In genomic region chr17:45836047-45837044, GRCh38 we compare ENCODE assay signal across 27 cellular contexts. TPM values are rescaled to one million over a fixed set of nuclear protein-coding genes. Genes with fewer than 3 reads are reported as not detected.
DNase-seq lines count a peak whose midpoint lies in the region; ATAC-seq and TF ChIP-seq lines count a peak whose summit lies in the region.
"Had no signal": no experiment of that assay in that cellular context is flagged by ENCODE, and none has a peak within 500 bp of the region (broad histone marks: within the 10 kb centered on the region; RNA-seq: fewer than 3 reads in every experiment).

No MANE protein-coding gene starts in this region.

- H3K27me3 Mint-ChIP-seq in H9 (ENCODE audit: low read depth) = peaks cover 4% of the 10 kb centered on the region
- peaks cover 24% of the 10 kb centered on the region for H3K27me3 Mint-ChIP-seq in central memory CD8-positive, alpha-beta T cell

- H4K20me1 ChIP-seq in H9 (ENCODE audit: control insufficient read depth, insufficient read depth, insufficient read length) = no peaks in the 10 kb centered on the region
- no peaks in the 10 kb centered on the region for H4K20me1 ChIP-seq in osteoblast (ENCODE audit: insufficient read depth, low read length)

- H2BK20ac ChIP-seq in H9 (ENCODE audit: low read depth, low read length, poor library complexity, severe bottlenecking) = no peak overlapping the region

- H2BK12ac ChIP-seq in H9 (ENCODE audit: insufficient read length, low read depth, low read length) = no peak overlapping the region

- H3K27ac ChIP-seq in H9 (ENCODE audit: insufficient read length, low read depth, low read length) (no peak overlapping the region), osteoblast (ENCODE audit: low read depth, low read length) (no peak overlapping the region)
- H3K27ac ChIP-seq: BLaER1 treated with 17β-estradiol and CSF1 and Interleukin-3, amounts not matched to agents 10 nM and 100 nM; KMS-11 had no signal

- H3K23ac ChIP-seq in H9 (ENCODE audit: insufficient read length, low read depth, low read length) = no peak overlapping the region

- H3K27me3 ChIP-seq in H9 (ENCODE audit: insufficient read depth, low read length) (no peaks in the 10 kb centered on the region), osteoblast (ENCODE audit: insufficient read depth, low read length) (no peaks in the 10 kb centered on the region)

- no peaks in the 10 kb centered on the region for H3K36me3 ChIP-seq in osteoblast (ENCODE audit: insufficient read depth, low read length)
- H3K36me3 ChIP-seq: BLaER1 treated with 17β-estradiol and CSF1 and Interleukin-3, amounts not matched to agents 10 nM and 100 nM had no signal

- no CpG with 5 or more reads among the region's 20 CpGs for WGBS in H9 (ENCODE audit: extremely low coverage, insufficient read length, low lambda C conversion rate)

- H3K36me3 Mint-ChIP-seq in H9 (ENCODE audit: insufficient read depth in 1 of 3, low read depth in 3 of 3) = no peaks in the 10 kb centered on the region
- no peaks in the 10 kb centered on the region for H3K36me3 Mint-ChIP-seq in central memory CD8-positive, alpha-beta T cell (ENCODE audit: insufficient read depth)
- H3K36me3 Mint-ChIP-seq: CD4-positive, alpha-beta memory T cell had no signal

- DNase-seq in ELF-1 (ENCODE audit: low read depth, low spot score) = peak; percentile 12
- no peak for DNase-seq in H9
- no peak for DNase-seq in central memory CD8-positive, alpha-beta T cell (ENCODE audit: low spot score in 2 of 2)
- DNase-seq in osteoblast (ENCODE audit: insufficient read length, low spot score, missing footprints) = peak; percentile 79
- DNase-seq in cerebellum (ENCODE audit: low spot score) = no peak
- no peak for DNase-seq in HPDE6-E6E7 (ENCODE audit: extremely low spot score)
- DNase-seq: Caco-2; CD4-positive, alpha-beta memory T cell; DMS 273 treated with DMSO at 0.1 percent for 48 hours; DMS79 treated with DMSO at 0.1 percent for 48 hours; GOT3; HFFc6; NCI-H1105; NCI-H146; NCI-H2029; NCI-H2171; NCI-H345; NCI-H524; NCI-H774; NK-92 treated with Interleukin-12 subunit alpha and Interleukin-12 subunit beta, amount 100 ng/mL, for 24 hours; SW 1271 had no signal

- H2AK5ac ChIP-seq in H9 (ENCODE audit: insufficient read length, low read length) = no peak overlapping the region

- H4K5ac ChIP-seq in H9 (ENCODE audit: insufficient read length, low read depth, low read length) = no peak overlapping the region

- H3K14ac ChIP-seq in H9 (ENCODE audit: insufficient read depth, low read length) = 0 out of 2 replicates have a peak overlapping the region, but pooled peaks have one; percentile 12

- H3K4me2 ChIP-seq in H9 (ENCODE audit: insufficient read depth, insufficient read length, low read length) (no peak overlapping the region), osteoblast (ENCODE audit: insufficient read depth, low read length) (no peak overlapping the region)
- H3K4me2 ChIP-seq: BLaER1 treated with 17β-estradiol and CSF1 and Interleukin-3, amounts not matched to agents 10 nM and 100 nM; KMS-11 had no signal

- H3K4me3 ChIP-seq in osteoblast (ENCODE audit: insufficient read depth, low read length) = no peak overlapping the region
- H3K4me3 ChIP-seq: BLaER1 treated with 17β-estradiol and CSF1 and Interleukin-3, amounts not matched to agents 10 nM and 100 nM had no signal

- peaks cover 3 to 12% of the 10 kb centered on the region in 2 experiments; a peak in 2 of 4 replicates for H3K4me1 Mint-ChIP-seq in H9
- H3K4me1 Mint-ChIP-seq in central memory CD8-positive, alpha-beta T cell = no peaks in the 10 kb centered on the region
- H3K4me1 Mint-ChIP-seq: CD4-positive, alpha-beta memory T cell had no signal

- no peaks in the 10 kb centered on the region for H3K79me1 ChIP-seq in H9 (ENCODE audit: insufficient read depth, low read depth, low read length, poor library complexity, severe bottlenecking)

- ATAC-seq in central memory CD8-positive, alpha-beta T cell (replicated peaks; ENCODE audit: extremely low read depth, poor library complexity, severe bottlenecking) = no peak
- ATAC-seq in GM21447 (IDR thresholded peaks at IDR 0.05; ENCODE audit: unreplicated experiment) = no peak
- ATAC-seq: Panc1 had no signal

- H4K91ac ChIP-seq in H9 (ENCODE audit: insufficient read length, low read depth, low read length) = no peak overlapping the region

- H3K9me3 ChIP-seq in H9 (ENCODE audit: control insufficient read depth, low read depth, low read length) (no peaks in the 10 kb centered on the region), osteoblast (ENCODE audit: low read depth, low read length) (no peaks in the 10 kb centered on the region)
- H3K9me3 ChIP-seq: BLaER1 treated with 17β-estradiol and CSF1 and Interleukin-3, amounts not matched to agents 10 nM and 100 nM; Caco-2 had no signal

- no peak overlapping the region for H3K4ac ChIP-seq in H9 (ENCODE audit: low read depth, low read length)

- H3K27ac Mint-ChIP-seq in H9 = no peak overlapping the region; a peak in 1 of 7 replicates
- peak overlapping the region; percentile 23 for H3K27ac Mint-ChIP-seq in central memory CD8-positive, alpha-beta T cell (ENCODE audit: low read depth)
- H3K27ac Mint-ChIP-seq: CD4-positive, alpha-beta memory T cell; HFFc6 had no signal

- no peaks in the 10 kb centered on the region for H3K23me2 ChIP-seq in H9 (ENCODE audit: insufficient read length, low read depth, low read length, poor library complexity, severe bottlenecking)

- no peak overlapping the region for H3K56ac ChIP-seq in H9 (ENCODE audit: insufficient read length, low read depth, low read length)

- H3T11ph ChIP-seq in H9 (ENCODE audit: low read length) = no peak overlapping the region

- no peak overlapping the region for H2BK120ac ChIP-seq in H9 (ENCODE audit: low read depth, low read length, poor library complexity, severe bottlenecking)

- TF ChIP-seq CTCF in H9 (conservative IDR thresholded peaks at IDR 0.05) (no peak; the same call in 2 of the 3 replicates), osteoblast (IDR thresholded peaks at IDR 0.05; ENCODE audit: extremely low read depth, low read depth, low read length) (no peak)

- no peak overlapping the region for H4K8ac ChIP-seq in H9 (replicated peaks; ENCODE audit: insufficient read length, low read depth, low read length)

- no peak overlapping the region for H2BK15ac ChIP-seq in H9 (ENCODE audit: low read depth, low read length)

- no peaks in the 10 kb centered on the region for H3K9me3 Mint-ChIP-seq in H9
- no peaks in the 10 kb centered on the region for H3K9me3 Mint-ChIP-seq in central memory CD8-positive, alpha-beta T cell
- H3K9me3 Mint-ChIP-seq: CD4-positive, alpha-beta memory T cell; HFFc6 had no signal

- no peak overlapping the region for H3K4me3 Mint-ChIP-seq in H9
- no peak overlapping the region for H3K4me3 Mint-ChIP-seq in central memory CD8-positive, alpha-beta T cell
- H3K4me3 Mint-ChIP-seq: CD4-positive, alpha-beta memory T cell; HFFc6 had no signal

- H3K9ac ChIP-seq in H9 (ENCODE audit: extremely low read depth, insufficient read length, low read length) = no peak overlapping the region
- H3K9ac ChIP-seq: BLaER1 treated with 17β-estradiol and CSF1 and Interleukin-3, amounts not matched to agents 10 nM and 100 nM; KMS-11 had no signal

- H3K4me1 ChIP-seq in H9 (ENCODE audit: insufficient read depth, low read length) (no peaks in the 10 kb centered on the region), osteoblast (ENCODE audit: insufficient read depth, low read length) (no peaks in the 10 kb centered on the region)
- H3K4me1 ChIP-seq: BLaER1 treated with 17β-estradiol and CSF1 and Interleukin-3, amounts not matched to agents 10 nM and 100 nM; Caco-2 had no signal

- H3K18ac ChIP-seq in H9 (ENCODE audit: insufficient read length, low read depth, low read length) = no peak overlapping the region

- H2AFZ ChIP-seq in H9 (ENCODE audit: low read length) = no peak overlapping the region
- no peak overlapping the region for H2AFZ ChIP-seq in osteoblast (ENCODE audit: low read length)

- no peaks in the 10 kb centered on the region for H3K79me2 ChIP-seq in H9 (ENCODE audit: insufficient read depth, low read length)
- H3K79me2 ChIP-seq in osteoblast (ENCODE audit: insufficient read depth, low read length) = no peaks in the 10 kb centered on the region

- H2BK5ac ChIP-seq in H9 (ENCODE audit: insufficient read length, low read length) = no peak overlapping the region

RNA-seq across cellular contexts. Expression of gene SPPL2C, which starts 8.3 kb away (rescaled TPM):
- total RNA-seq in H9 (2021) (not detected in 2 replicates), osteoblast (not detected in 2 replicates), cerebellum (0.18 TPM)
- total RNA-seq: Caco-2; CD4-positive, alpha-beta memory T cell; HFFc6; HT-29; SK-MEL-5 had no signal

RNA-seq across cellular contexts. Expression of gene CRHR1, which starts 52.2 kb away (rescaled TPM):
- total RNA-seq in H9 (2021) = 0.42 and 0.52 TPM in 2 replicates
- not detected in 2 replicates for total RNA-seq in osteoblast
- total RNA-seq in cerebellum = 7.5 TPM
- total RNA-seq: Caco-2; CD4-positive, alpha-beta memory T cell; HFFc6; HT-29 had no signal

RNA-seq across cellular contexts. Expression of gene MAPT, which starts 58.0 kb away (rescaled TPM):
- 1.3 and 1.6 TPM in 2 replicates for total RNA-seq in H9 (2021)
- 0.29 and 0.36 TPM in 2 replicates for total RNA-seq in osteoblast
- total RNA-seq in cerebellum = 90.3 TPM

Comparison
In these comparisons a context has a peak if more than half of its experiments do, and no peak if none do; other contexts are left out.
1. DNase-seq: peak in ELF-1 (single experiment) and osteoblast (single experiment); none in H9 (single experiment), central memory CD8-positive, alpha-beta T cell (0 of 2), cerebellum (single experiment) and HPDE6-E6E7 (single experiment).
2. RNA of gene MAPT, which starts 58.0 kb away (total RNA-seq): 90.3 TPM in cerebellum (single experiment); 1.3 to 1.6 TPM in H9 and 0.29 to 0.36 TPM in osteoblast; every median in the first group is over 10 times any median in the second.